Comparison of ENCODE assay signal across 8 cellular contexts in genomic region chr10:59790080-59790479, GRCh38. TPM values are rescaled to one million over a fixed set of nuclear protein-coding genes. Genes with fewer than 3 reads are reported as not detected.
"Had no signal": no experiment of that assay in that cellular context is flagged by ENCODE, and none has a peak within 500 bp of the region (broad histone marks: within the 10 kb centered on the region; RNA-seq: fewer than 3 reads in every experiment).

No MANE protein-coding gene starts in this region.

RNA-seq across cellular contexts. Expression of gene MRLN, which starts 36.8 kb away (rescaled TPM):
- total RNA-seq: LHCN-M2, MCF 10A, NCI-H460, OCI-LY7, PC-9, Right ventricle myocardium inferior, RPMI7951, SK-MEL-5 had no signal
